In genomic region chr11:305834-306211, GRCh38 we compare ENCODE assay signal across 12 cellular contexts. TPM values are rescaled to one million over a fixed set of nuclear protein-coding genes. Genes with fewer than 3 reads are reported as not detected.
DNase-seq lines count a peak whose midpoint lies in the region; ATAC-seq and TF ChIP-seq lines count a peak whose summit lies in the region.
"Had no signal": no experiment of that assay in that cellular context is flagged by ENCODE, and none has a peak within 500 bp of the region (broad histone marks: within the 10 kb centered on the region; RNA-seq: fewer than 3 reads in every experiment).

No MANE protein-coding gene starts in this region.

- no peak overlapping the region; the same call in 1 of the 2 replicates for H4K5ac ChIP-seq in IMR-90 (ENCODE audit: low read depth, low read length)

- peak overlapping the region in 1 of 2 experiments; percentile 17; a peak in 1 of 4 replicates for H4K8ac ChIP-seq in IMR-90 (ENCODE audit: low read depth in 2 of 2, low read length in 2 of 2)

- H3K23ac ChIP-seq in IMR-90 (ENCODE audit: low read depth, low read length): no peak overlapping the region

- H3K27me3 Mint-ChIP-seq in effector memory CD8-positive, alpha-beta T cell: peaks cover 0 to under 1% of the 10 kb centered on the region in 2 donors

- peaks cover 2% of the 10 kb centered on the region; the same call in 1 of the 2 replicates for H3K36me3 ChIP-seq in IMR-90 (ENCODE audit: control insufficient read depth, insufficient read depth, low read length)
- no peaks in the 10 kb centered on the region for H3K36me3 ChIP-seq in parathyroid adenoma (ENCODE audit: control insufficient read depth, insufficient read depth, low read length)
- no peaks in the 10 kb centered on the region for H3K36me3 ChIP-seq in effector memory CD4-positive, alpha-beta T cell (ENCODE audit: control insufficient read depth, insufficient read depth, low read length)
- H3K36me3 ChIP-seq: adrenal gland had no signal

- H2AK5ac ChIP-seq in IMR-90 (ENCODE audit: low read depth, low read length): peak overlapping the region; percentile 78; the same call in 1 of the 2 replicates

- TF ChIP-seq RAD21 in IMR-90 (IDR thresholded peaks at IDR 0.05; ENCODE audit: low read length): no peak

- peaks cover 0 to 6% of the 10 kb centered on the region in 2 experiments; a peak in 2 of 4 replicates for H3K79me1 ChIP-seq in IMR-90 (ENCODE audit: low read depth in 1 of 2, low read length in 2 of 2)

- H3K4me1 Mint-ChIP-seq in effector memory CD8-positive, alpha-beta T cell (ENCODE audit: low read depth in 2 of 2): peaks cover 29 to 43% of the 10 kb centered on the region in 2 donors

- POLR2A ChIA-PET in IMR-90 (lab: Charles Lee; ENCODE audit: unreplicated experiment): interaction anchor here (0.6 kb wide), 1 partner anchor 43 kb away, joined by 3 read pairs; no protein-coding TSS in a partner anchor

- no peaks in the 10 kb centered on the region for H4K20me1 ChIP-seq in IMR-90 (ENCODE audit: insufficient read depth, low read length)

- peak overlapping the region; percentile 87 to 95 for H3K27ac Mint-ChIP-seq in effector memory CD8-positive, alpha-beta T cell

- CTCF ChIA-PET in IMR-90 (lab: Yijun Ruan, JAX): interaction anchor here (0.9 to 1.1 kb wide), 2 partner anchors 54 to 64 kb away, joined by 3 read pairs; no protein-coding TSS in a partner anchor

- H3K9me3 Mint-ChIP-seq in effector memory CD8-positive, alpha-beta T cell: no peaks in the 10 kb centered on the region

- 0 out of 2 replicates have a peak overlapping the region, but pooled peaks have one; percentile 5 for H3K56ac ChIP-seq in IMR-90 (ENCODE audit: extremely low read depth, insufficient read depth, low read length)

- no TSS peak for BruUV-seq in IMR-90 (replicated peaks; lab: Mats Ljungman, UMichigan)

- H4K91ac ChIP-seq in IMR-90 (ENCODE audit: insufficient read depth, low read depth, low read length): peak overlapping the region; percentile 53

- in situ Hi-C loops in IMR-90 (cut with MboI; ENCODE audit: low sequenced_read_pairs): loop anchor here (10.0 kb wide), 2 partner anchors 49 to 149 kb away; partner anchors contain the start of gene PTDSS2

- no peak overlapping the region for H3K4me2 ChIP-seq in IMR-90 (ENCODE audit: low read depth, low read length)
- H3K4me2 ChIP-seq in parathyroid adenoma (ENCODE audit: low read length): no peak overlapping the region

- H3K4me3 Mint-ChIP-seq in effector memory CD8-positive, alpha-beta T cell: peak overlapping the region in 1 of 2 donors; percentile 27

- no peak overlapping the region for H3K14ac ChIP-seq in IMR-90 (replicated peaks; ENCODE audit: low read depth, low read length)

- no peak overlapping the region for H2BK5ac ChIP-seq in IMR-90 (ENCODE audit: low read depth, low read length, poor library complexity, severe bottlenecking)

- 80% methylated on average over 5 of the region's 10 CpGs; no CpG with 5 or more reads in 1 of the 2 experiments for WGBS in IMR-90 (ENCODE audit: extremely low coverage in 2 of 2, insufficient read length in 1 of 2), 2 experiments

- TF ChIP-seq CTCF in IMR-90 (conservative IDR thresholded peaks at IDR 0.05; ENCODE audit: low read depth, low read length): no peak
- no peak for TF ChIP-seq CTCF in parathyroid adenoma (IDR thresholded peaks at IDR 0.05)

- H3K27me3 ChIP-seq in IMR-90 (ENCODE audit: control insufficient read depth, insufficient read depth, low read length): no peaks in the 10 kb centered on the region
- H3K27me3 ChIP-seq in parathyroid adenoma (ENCODE audit: control insufficient read depth, insufficient read depth, low read length): no peaks in the 10 kb centered on the region
- no peaks in the 10 kb centered on the region for H3K27me3 ChIP-seq in effector memory CD4-positive, alpha-beta T cell (replicated peaks; ENCODE audit: control insufficient read depth, insufficient read depth, low read length, poor library complexity, severe bottlenecking)
- H3K27me3 ChIP-seq: adrenal gland had no signal

- peak overlapping the region; percentile 81; the same call in 1 of the 3 replicates for H2BK15ac ChIP-seq in IMR-90 (ENCODE audit: low read depth, low read length)

- peaks cover 4% of the 10 kb centered on the region for H3K4me1 ChIP-seq in IMR-90 (ENCODE audit: control insufficient read depth, insufficient read depth, low read length)
- peaks cover 9% of the 10 kb centered on the region for H3K4me1 ChIP-seq in parathyroid adenoma
- H3K4me1 ChIP-seq in effector memory CD4-positive, alpha-beta T cell (ENCODE audit: control insufficient read depth, insufficient read depth, low read length, poor library complexity, severe bottlenecking): peaks cover 23% of the 10 kb centered on the region

- no peaks in the 10 kb centered on the region for H3K79me2 ChIP-seq in parathyroid adenoma

- H2AK9ac ChIP-seq in IMR-90 (replicated peaks; ENCODE audit: low read depth, low read length, poor library complexity): no peak overlapping the region

- 0 out of 2 replicates have a peak, but pooled peaks cover 2% of the 10 kb centered on the region for H3K9me1 ChIP-seq in IMR-90 (ENCODE audit: insufficient read depth, low read length)

- H2AFZ ChIP-seq in IMR-90 (replicated peaks; ENCODE audit: low read length, poor library complexity): peak overlapping the region; percentile 56
- H2AFZ ChIP-seq in parathyroid adenoma: no peak overlapping the region

- H2BK120ac ChIP-seq in IMR-90 (ENCODE audit: low read depth, low read length): peak overlapping the region; percentile 72

- H3K4ac ChIP-seq in IMR-90 (ENCODE audit: low read depth, low read length): peak overlapping the region; percentile 60

- no peak overlapping the region for H3K18ac ChIP-seq in IMR-90 (ENCODE audit: low read depth, low read length)

- peaks cover 38% of the 10 kb centered on the region for H3K36me3 Mint-ChIP-seq in effector memory CD8-positive, alpha-beta T cell (ENCODE audit: insufficient read depth)

- DNase-seq in IMR-90: no peak
- no peak for DNase-seq in effector memory CD8-positive, alpha-beta T cell
- DNase-seq in NCI-H1436 treated with DMSO at 0.1 percent for 48 hours (lab: John Stamatoyannopoulos, UW): no peak
- DNase-seq in activated CD4-positive, CD25-positive, alpha-beta regulatory T cell treated with anti-CD3 and anti-CD28 coated beads, Interleukin-2, amount 50 U/mL, for 72 hours: no peak
- no peak for DNase-seq in effector memory CD4-positive, alpha-beta T cell
- DNase-seq: activated CD4-positive, alpha-beta T cell treated with anti-CD3 and anti-CD28 coated beads, Interleukin-2, amount 50 U/mL, for 48 hours; adrenal gland; Calu3; NCI-H1436; NCI-H748 treated with DMSO at 0.1 percent for 48 hours had no signal

- no peak for ATAC-seq in IMR-90 (ENCODE audit: low read depth)
- ATAC-seq in effector memory CD8-positive, alpha-beta T cell (replicated peaks): no peak

- H3K4me3 ChIP-seq in IMR-90 (ENCODE audit: insufficient read depth, low read depth, low read length) (no peak overlapping the region), parathyroid adenoma (ENCODE audit: low read depth, low read length) (no peak overlapping the region)
- H3K4me3 ChIP-seq in effector memory CD4-positive, alpha-beta T cell (ENCODE audit: insufficient read depth, low read depth, low read length, poor library complexity, severe bottlenecking): no peak overlapping the region
- H3K4me3 ChIP-seq: adrenal gland had no signal

- H3K27ac ChIP-seq in IMR-90 (ENCODE audit: insufficient read depth, low read length) (no peak overlapping the region), parathyroid adenoma (peak overlapping the region; percentile 4)
- no peak overlapping the region for H3K27ac ChIP-seq in effector memory CD4-positive, alpha-beta T cell (ENCODE audit: insufficient read depth, low read length, poor library complexity, severe bottlenecking)

- intact Hi-C loops in IMR-90 (cut with micrococcal nuclease): loop anchor here (2.0 to 5.0 kb wide), 2 partner anchors 99 to 143 kb away; partner anchors contain the start of genes BET1L and RIC8A

- H3K9ac ChIP-seq in IMR-90 (ENCODE audit: low read depth, low read length) (no peak overlapping the region), parathyroid adenoma (no peak overlapping the region)

- H3K9me3 ChIP-seq in IMR-90 (ENCODE audit: control insufficient read depth, insufficient read depth, low read length): no peaks in the 10 kb centered on the region
- H3K9me3 ChIP-seq in parathyroid adenoma (ENCODE audit: control insufficient read depth, low read length): no peaks in the 10 kb centered on the region
- H3K9me3 ChIP-seq in effector memory CD4-positive, alpha-beta T cell (ENCODE audit: control insufficient read depth, low read length): no peaks in the 10 kb centered on the region
- H3K9me3 ChIP-seq: adrenal gland had no signal

- TF ChIP-seq POLR2A in IMR-90 (IDR thresholded peaks at IDR 0.05; ENCODE audit: low read depth, low read length): no peak

- dilution Hi-C loops in IMR-90 (cut with HindIII; ENCODE audit: low sequenced_read_pairs, unreplicated experiment): no loop called here

- peak overlapping the region; percentile 53 for H2BK20ac ChIP-seq in IMR-90 (ENCODE audit: low read depth, low read length)

TF ChIP-seq in IMR-90, 13 proteins besides CTCF, POLR2A, EP300 and RAD21 (continues in another document):
- TF ChIP-seq MAZ (IDR thresholded peaks at IDR 0.05; ENCODE audit: borderline replicate concordance, low read depth, low read length): no peak
- TF ChIP-seq RFX5 (IDR thresholded peaks at IDR 0.05; ENCODE audit: low read depth, low read length): no peak
- TF ChIP-seq MAFK (IDR thresholded peaks at IDR 0.05; ENCODE audit: low read depth, low read length): no peak
- no peak for TF ChIP-seq BHLHE40 (IDR thresholded peaks at IDR 0.05; ENCODE audit: low read depth, low read length)

RNA-seq across cellular contexts. Expression of gene IFITM2, which starts 1.8 kb away (rescaled TPM):
- total RNA-seq in IMR-90 (2012; rRNA removed): 26.4 and 31.2 TPM in 2 replicates
- polyA plus RNA-seq in IMR-90 (2012; rRNA removed): 564 and 600 TPM in 2 replicates
- 588 and 1,067 TPM in 2 replicates for polyA plus RNA-seq in IMR-90 (2012; cell fraction: cytosol; rRNA removed)
- polyA plus RNA-seq in IMR-90 (2012; cell fraction: nucleus; rRNA removed; ENCODE audit: low replicate concordance): 95.2 and 139 TPM in 2 replicates

RNA-seq across cellular contexts. Expression of gene IFITM5, which starts 6.5 kb away (rescaled TPM):
- not detected in 2 replicates for total RNA-seq in IMR-90 (2012; rRNA removed)
- not detected in 2 replicates for polyA plus RNA-seq in IMR-90 (2012; rRNA removed)
- polyA plus RNA-seq in IMR-90 (2012; cell fraction: cytosol; rRNA removed): not detected in 2 replicates
- not detected in 2 replicates for polyA plus RNA-seq in IMR-90 (2012; cell fraction: nucleus; rRNA removed; ENCODE audit: low replicate concordance)
- total RNA-seq: adrenal gland, Calu3, HT1080 had no signal
- polyA plus RNA-seq: adrenal gland had no signal

RNA-seq across cellular contexts. Expression of gene IFITM1, which starts 8.0 kb away (rescaled TPM):
- 14.4 and 24.2 TPM in 2 replicates for total RNA-seq in IMR-90 (2012; rRNA removed)
- polyA plus RNA-seq in IMR-90 (2012; rRNA removed): 67.5 and 68.9 TPM in 2 replicates
- 54.7 and 163 TPM in 2 replicates for polyA plus RNA-seq in IMR-90 (2012; cell fraction: cytosol; rRNA removed)
- polyA plus RNA-seq in IMR-90 (2012; cell fraction: nucleus; rRNA removed; ENCODE audit: low replicate concordance): 25.1 and 28.0 TPM in 2 replicates

RNA-seq across cellular contexts. Expression of gene IFITM3, which starts 14.8 kb away (rescaled TPM):
- 40.9 and 52.5 TPM in 2 replicates for total RNA-seq in IMR-90 (2012; rRNA removed)
- 906 and 1,008 TPM in 2 replicates for polyA plus RNA-seq in IMR-90 (2012; rRNA removed)
- polyA plus RNA-seq in IMR-90 (2012; cell fraction: cytosol; rRNA removed): 803 and 1,768 TPM in 2 replicates
- polyA plus RNA-seq in IMR-90 (2012; cell fraction: nucleus; rRNA removed; ENCODE audit: low replicate concordance): 153 and 347 TPM in 2 replicates

RNA-seq across cellular contexts. Expression of gene PGGHG, which starts 16.9 kb away (rescaled TPM):
- 1.4 and 1.8 TPM in 2 replicates for total RNA-seq in IMR-90 (2012; rRNA removed)
- polyA plus RNA-seq in IMR-90 (2012; rRNA removed): 16.2 and 17.0 TPM in 2 replicates
- 2.1 and 3.3 TPM in 2 replicates for polyA plus RNA-seq in IMR-90 (2012; cell fraction: cytosol; rRNA removed)
- polyA plus RNA-seq in IMR-90 (2012; cell fraction: nucleus; rRNA removed; ENCODE audit: low replicate concordance): 170 and 305 TPM in 2 replicates
